ENCODE assay signal across 8 cellular contexts in genomic region chr10:102242118-102242485, GRCh38. TPM values are rescaled to one million over a fixed set of nuclear protein-coding genes. Genes with fewer than 3 reads are reported as not detected.
DNase-seq lines count a peak whose midpoint lies in the region; ATAC-seq, FAIRE-seq and TF ChIP-seq lines count a peak whose summit lies in the region.

No MANE protein-coding gene starts in this region.

- POLR2A ChIA-PET in T-cell (lab: Charles Lee) = no interaction called here

- peak overlapping the region in 1 of 2 donors; percentile 65 for H3K27ac Mint-ChIP-seq in T-cell

- H3K9me3 ChIP-seq in sigmoid colon (no peaks in the 10 kb centered on the region), small intestine (ENCODE audit: control insufficient read depth, low read depth) (no peaks in the 10 kb centered on the region)

- H3K4me1 Mint-ChIP-seq in T-cell = peaks cover 35 to 43% (median 42%) of the 10 kb centered on the region in 3 donors

- ATAC-seq in T-cell (replicated peaks in 1 of 4) (no peak), HG03280 (IDR thresholded peaks at IDR 0.05; ENCODE audit: unreplicated experiment) (no peak), HG02840 (IDR thresholded peaks at IDR 0.05; ENCODE audit: low FRiP score, unreplicated experiment) (no peak)

- DNase-seq in GM12864 (ENCODE audit: low read depth) (no peak), T-cell (no peak), fibroblast of villous mesenchyme (ENCODE audit: low read depth) (no peak), sigmoid colon (no peak), small intestine (no peak)
- no peak for DNase-seq in activated effector memory CD4-positive, alpha-beta T cell treated with anti-CD3 and anti-CD28 coated beads, Interleukin-2, amount 50 U/mL, for 16 hours

- H3K27ac ChIP-seq in sigmoid colon (peak overlapping the region in 1 of 4 donors; percentile 38), small intestine (ENCODE audit: low read depth in 1 of 2, low read length in 1 of 2) (no peak overlapping the region)

- WGBS in sigmoid colon, 2 donors = 13 to 25% methylated on average over 7 of the region's 7 CpGs
- 13 to 33% (median 25%) methylated on average over 7 of the region's 7 CpGs for WGBS in small intestine, 3 donors

- no peaks in the 10 kb centered on the region for H3K9me3 Mint-ChIP-seq in T-cell

- H3K36me3 Mint-ChIP-seq in T-cell = no peaks in the 10 kb centered on the region

- H3K4me3 ChIP-seq in GM12864 (ENCODE audit: low read depth, low read length) (peak overlapping the region; percentile 46), fibroblast of villous mesenchyme (ENCODE audit: low read depth, low read length) (peak overlapping the region; percentile 70), sigmoid colon (peak overlapping the region; percentile 31 to 63 (median 54)), small intestine (ENCODE audit: low read depth in 1 of 2, low read length in 2 of 2) (peak overlapping the region in 1 of 2 donors; percentile 51)

- peaks cover 17 to 27% of the 10 kb centered on the region in 2 donors for H3K27me3 Mint-ChIP-seq in T-cell

- peak overlapping the region; percentile 68 to 83 (median 79) for H3K4me3 Mint-ChIP-seq in T-cell

- CTCF ChIA-PET in T-cell (lab: Charles Lee) = interaction anchor here in 1 of 2 donors (0.7 to 1.3 kb wide), 2 partner anchors 12 to 157 kb away, joined by 3 read pairs; no protein-coding TSS in a partner anchor

- intact Hi-C loops in sigmoid colon (cut with DNase I) = loop anchor here (5.0 kb wide), 1 partner anchor 185 kb away; no protein-coding TSS in a partner anchor

- no peak for TF ChIP-seq EP300 in sigmoid colon (IDR thresholded peaks at IDR 0.05)

- TF ChIP-seq CTCF in GM12864 (IDR thresholded peaks at IDR 0.05; ENCODE audit: low read depth, low read length, missing control alignments) (no peak), fibroblast of villous mesenchyme (IDR thresholded peaks at IDR 0.05; ENCODE audit: insufficient read depth, low read depth, low read length) (no peak), sigmoid colon (IDR thresholded peaks at IDR 0.05) (no peak)

- H3K4me1 ChIP-seq in sigmoid colon = peaks cover 0 to 42% (median 40%) of the 10 kb centered on the region in 4 donors
- H3K4me1 ChIP-seq in small intestine (ENCODE audit: control insufficient read depth in 2 of 2, insufficient read depth in 1 of 2, low read depth in 1 of 2, low read length in 1 of 2) = peaks cover 2 to 7% of the 10 kb centered on the region in 2 donors

- H3K36me3 ChIP-seq in sigmoid colon (no peaks in the 10 kb centered on the region), small intestine (ENCODE audit: control insufficient read depth in 2 of 2, insufficient read depth in 2 of 2, low read length in 2 of 2) (no peaks in the 10 kb centered on the region)

- TF ChIP-seq POLR2A in sigmoid colon (IDR thresholded peaks at IDR 0.05) = no peak

- FAIRE-seq in small intestine (lab: Jason Lieb, UNC) = no peak

- H3K27me3 ChIP-seq in sigmoid colon = peaks cover 0 to 4% (median 0%) of the 10 kb centered on the region in 3 donors
- peaks cover 0 to 9% of the 10 kb centered on the region in 2 donors for H3K27me3 ChIP-seq in small intestine (ENCODE audit: control insufficient read depth in 2 of 2, insufficient read depth in 2 of 2, low read length in 2 of 2)

RNA-seq across cellular contexts. Expression of gene PITX3, which starts 0.8 kb away (rescaled TPM):
- total RNA-seq in T-cell (not detected), fibroblast of villous mesenchyme (under 0.01 TPM in 1 of 2 replicates, not detected in the other), sigmoid colon (not detected)
- polyA plus RNA-seq in sigmoid colon (not detected), small intestine (not detected)

RNA-seq across cellular contexts. Expression of gene GBF1, which starts 3.2 kb away (rescaled TPM):
- total RNA-seq in T-cell (10 to 100 TPM; 37.2 to 41.1 (median 38.7) TPM), fibroblast of villous mesenchyme (48.3 and 58.3 TPM in 2 replicates), sigmoid colon (10 to 100 TPM; 18.1 to 38.2 (median 21.4) TPM)
- polyA plus RNA-seq in sigmoid colon (10 to 100 TPM in 2 of 3 donors, 1 to 10 TPM in 1; 8.4 to 28.7 (median 14.8) TPM), small intestine (10 to 100 TPM; 13.2 to 20.4 (median 16.5) TPM)

RNA-seq across cellular contexts. Expression of gene ELOVL3, which starts 16.0 kb away (rescaled TPM):
- total RNA-seq in T-cell (not detected), fibroblast of villous mesenchyme (0.32 and 0.86 TPM in 2 replicates), sigmoid colon (under 1 TPM in 1 of 4 donors, not detected in 3; 0.71 TPM)
- polyA plus RNA-seq in sigmoid colon (under 1 TPM in 1 of 3 donors, not detected in 2; 0.45 TPM), small intestine (under 1 TPM in 1 of 3 donors, not detected in 2; 0.42 TPM)
